1 cellular context compared by ENCODE assay signal in genomic region chr16:31033709-31034492, GRCh38.
TF ChIP-seq lines count a peak whose summit lies in the region.

No MANE protein-coding gene starts in this region.

TF ChIP-seq in endothelial cell of umbilical vein, 7 proteins besides CTCF, POLR2A, EP300 and RAD21:
- TF ChIP-seq POLR2AphosphoS5 (IDR thresholded peaks at IDR 0.05; ENCODE audit: insufficient read depth, low read depth, low read length) (peak; percentile 16), MYC (IDR thresholded peaks at IDR 0.05; ENCODE audit: low read depth, low read length) (no peak)
- TF ChIP-seq, protein P1, sequence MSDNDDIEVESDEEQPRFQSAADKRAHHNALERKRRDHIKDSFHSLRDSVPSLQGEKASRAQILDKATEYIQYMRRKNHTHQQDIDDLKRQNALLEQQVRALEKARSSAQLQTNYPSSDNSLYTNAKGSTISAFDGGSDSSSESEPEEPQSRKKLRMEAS (IDR thresholded peaks at IDR 0.05; ENCODE audit: insufficient read depth, insufficient read length): peak; percentile 22
